In genomic region chr20:38586181-38586525, GRCh38 we compare ENCODE assay signal across 32 cellular contexts. TPM values are rescaled to one million over a fixed set of nuclear protein-coding genes. Genes with fewer than 3 reads are reported as not detected.
"Had no signal": no experiment of that assay in that cellular context is flagged by ENCODE, and none has a peak within 500 bp of the region (broad histone marks: within the 10 kb centered on the region; RNA-seq: fewer than 3 reads in every experiment).

No MANE protein-coding gene starts in this region.

- ATAC-seq: effector memory CD8-positive, alpha-beta T cell; esophagus mucosa; gastrocnemius medialis; heart right ventricle; left cardiac atrium; left lung; left ventricle myocardium superior; lower lobe of right lung had no signal

- H3K27me3 ChIP-seq: colonic mucosa, gastrocnemius medialis had no signal

- H3K9me3 Mint-ChIP-seq: dendritic cell treated with granulocyte-macrophage colony-stimulating factor and Interleukin-4, amounts not matched to agents 40 ng/mL and 50 ng/mL, for 4 days; effector memory CD8-positive, alpha-beta T cell; endodermal cell had no signal

- DNase-seq: colonic mucosa; cortex of kidney; effector CD8-positive, alpha-beta T cell; effector memory CD8-positive, alpha-beta T cell; endodermal cell; erythroblast; esophagus squamous epithelium; foreskin fibroblast; foreskin melanocyte; gastrocnemius medialis; glutamatergic neuron; head of caudate nucleus; heart right ventricle; hippocampal formation; left cardiac atrium; left ventricle myocardium superior; lower lobe of right lung; mesenchymal stem cell; midbrain had no signal

- H3K4me3 ChIP-seq: colonic mucosa, esophagus squamous epithelium, gastrocnemius medialis, heart right ventricle, left lung, lower lobe of right lung had no signal

- H3K4me1 ChIP-seq: colonic mucosa, left lung, lower lobe of right lung had no signal

- H3K27ac ChIP-seq: colonic mucosa, epithelial cell of prostate, esophagus squamous epithelium, gastrocnemius medialis, heart right ventricle, left lung, lower lobe of right lung had no signal

- H3K27ac Mint-ChIP-seq: dendritic cell treated with granulocyte-macrophage colony-stimulating factor and Interleukin-4, amounts not matched to agents 40 ng/mL and 50 ng/mL, for 4 days; effector memory CD8-positive, alpha-beta T cell; endodermal cell had no signal

- H3K4me3 Mint-ChIP-seq: dendritic cell treated with granulocyte-macrophage colony-stimulating factor and Interleukin-4, amounts not matched to agents 40 ng/mL and 50 ng/mL, for 4 days; effector memory CD8-positive, alpha-beta T cell; endodermal cell had no signal

- H3K36me3 ChIP-seq: colonic mucosa, esophagus squamous epithelium, gastrocnemius medialis, heart right ventricle, left lung, lower lobe of right lung had no signal

RNA-seq across cellular contexts. Expression of gene ADIG, which starts 5.2 kb away (rescaled TPM):
- total RNA-seq: chondrocyte, colonic mucosa, dermis microvascular lymphatic vessel endothelial cell, endodermal cell, esophagus mucosa, esophagus squamous epithelium, gastrocnemius medialis, glomerular endothelial cell, kidney epithelial cell, left cardiac atrium, left lung, left ventricle myocardium superior, lower leg skin, lower lobe of right lung, lung microvascular endothelial cell, mononuclear cell, mucosa of gallbladder had no signal
- polyA plus RNA-seq: heart right ventricle, keratinocyte had no signal

RNA-seq across cellular contexts. Expression of gene ARHGAP40, which starts 15.5 kb away (rescaled TPM):
- total RNA-seq: chondrocyte, colonic mucosa, dermis microvascular lymphatic vessel endothelial cell, gastrocnemius medialis, glomerular endothelial cell, heart right ventricle, left cardiac atrium, left ventricle myocardium superior, lung microvascular endothelial cell, mononuclear cell, mucosa of gallbladder had no signal
- polyA plus RNA-seq: heart right ventricle had no signal
